11 cellular contexts compared by ENCODE assay signal in genomic region chr22:36337365-36338130, GRCh38. TPM values are rescaled to one million over a fixed set of nuclear protein-coding genes. Genes with fewer than 3 reads are reported as not detected.
DNase-seq lines count a peak whose midpoint lies in the region; ATAC-seq and TF ChIP-seq lines count a peak whose summit lies in the region.
"Had no signal": no experiment of that assay in that cellular context is flagged by ENCODE, and none has a peak within 500 bp of the region (broad histone marks: within the 10 kb centered on the region; RNA-seq: fewer than 3 reads in every experiment).

No MANE protein-coding gene starts in this region.

- H3K4me1 Mint-ChIP-seq in CD4-positive, alpha-beta T cell (ENCODE audit: low read depth) = peaks cover 91% of the 10 kb centered on the region
- peaks cover 46% of the 10 kb centered on the region for H3K4me1 Mint-ChIP-seq in endodermal cell
- H3K4me1 Mint-ChIP-seq in progenitor cell of endocrine pancreas (ENCODE audit: low read depth) = peaks cover 29% of the 10 kb centered on the region

- WGBS in endodermal cell (ENCODE audit: insufficient coverage in 1 of 2, insufficient read length in 1 of 2), 2 experiments = 84 to 93% methylated on average over 7 to 8 of the region's 8 CpGs

- H3K36me3 ChIP-seq in Peyer's patch (peaks cover 0 to 90% (median 0%) of the 10 kb centered on the region in 3 donors), endodermal cell (ENCODE audit: control insufficient read depth, insufficient read depth, low read length) (peaks cover 97% of the 10 kb centered on the region)

- H3K4me1 ChIP-seq in Peyer's patch (peaks cover 2 to 84% (median 25%) of the 10 kb centered on the region in 4 donors), endodermal cell (ENCODE audit: control insufficient read depth, insufficient read depth, low read length) (peaks cover 30% of the 10 kb centered on the region)

- CTCF ChIA-PET in CD4-positive, alpha-beta T cell (lab: Charles Lee) = interaction anchor here (0.8 to 1.8 kb wide), 8 partner anchors 9 to 149 kb away, joined by 3 to 7 read pairs (median 4); no protein-coding TSS in a partner anchor

- no peaks in the 10 kb centered on the region for H3K27me3 Mint-ChIP-seq in CD4-positive, alpha-beta T cell
- H3K27me3 Mint-ChIP-seq in endodermal cell (ENCODE audit: insufficient read depth) = no peaks in the 10 kb centered on the region
- no peaks in the 10 kb centered on the region for H3K27me3 Mint-ChIP-seq in progenitor cell of endocrine pancreas

- intact Hi-C loops in CD4-positive, alpha-beta T cell (cut with DNase I, micrococcal nuclease) = loop anchor here (1.0 to 5.0 kb wide), 3 partner anchors 35 to 48 kb away; no protein-coding TSS in a partner anchor

- H3K9me3 Mint-ChIP-seq in CD4-positive, alpha-beta T cell = no peaks in the 10 kb centered on the region
- no peaks in the 10 kb centered on the region for H3K9me3 Mint-ChIP-seq in endodermal cell
- H3K9me3 Mint-ChIP-seq in progenitor cell of endocrine pancreas (ENCODE audit: low read depth) = no peaks in the 10 kb centered on the region

- no peak for ATAC-seq in CD4-positive, alpha-beta T cell (ENCODE audit: poor library complexity)

- no peak for TF ChIP-seq CTCF in CD4-positive, alpha-beta T cell (IDR thresholded peaks at IDR 0.05)
- TF ChIP-seq CTCF in Peyer's patch (IDR thresholded peaks at IDR 0.05) (no peak), endodermal cell (conservative IDR thresholded peaks at IDR 0.05) (no peak), progenitor cell of endocrine pancreas (IDR thresholded peaks at IDR 0.05; ENCODE audit: unreplicated experiment) (no peak)

- TF ChIP-seq POLR2A in Peyer's patch (IDR thresholded peaks at IDR 0.05) (no peak), erythroblast (IDR thresholded peaks at IDR 0.05; ENCODE audit: low read length) (no peak)

- H3K27me3 ChIP-seq in CD4-positive, alpha-beta T cell (ENCODE audit: control insufficient read depth, insufficient read depth, low read length) = no peaks in the 10 kb centered on the region
- H3K27me3 ChIP-seq in Peyer's patch (no peaks in the 10 kb centered on the region), endodermal cell (ENCODE audit: control insufficient read depth, insufficient read depth, low read length, poor library complexity, severe bottlenecking) (no peaks in the 10 kb centered on the region)
- H3K27me3 ChIP-seq: SJCRH30 had no signal

- peak overlapping the region; percentile 93 for H3K27ac Mint-ChIP-seq in CD4-positive, alpha-beta T cell
- H3K27ac Mint-ChIP-seq in endodermal cell (peak overlapping the region; percentile 92), progenitor cell of endocrine pancreas (peak overlapping the region; percentile 47)

- H3K4me3 ChIP-seq in Peyer's patch (no peak overlapping the region), endodermal cell (ENCODE audit: low read length) (no peak overlapping the region)
- H3K4me3 ChIP-seq: SJCRH30 had no signal

- H3K9me3 ChIP-seq in CD4-positive, alpha-beta T cell (ENCODE audit: control insufficient read depth, low read length) = no peaks in the 10 kb centered on the region
- H3K9me3 ChIP-seq in Peyer's patch = no peaks in the 10 kb centered on the region
- no peaks in the 10 kb centered on the region for H3K9me3 ChIP-seq in endodermal cell (ENCODE audit: control insufficient read depth, low read length)
- H3K9me3 ChIP-seq: SJCRH30 had no signal

- peaks cover 96% of the 10 kb centered on the region for H3K36me3 Mint-ChIP-seq in CD4-positive, alpha-beta T cell (ENCODE audit: low read depth)
- H3K36me3 Mint-ChIP-seq in endodermal cell (ENCODE audit: low read depth) = peaks cover 78% of the 10 kb centered on the region
- H3K36me3 Mint-ChIP-seq in progenitor cell of endocrine pancreas (ENCODE audit: insufficient read depth) = peaks cover 33% of the 10 kb centered on the region

- no peak for DNase-seq in CD4-positive, alpha-beta T cell
- DNase-seq in Peyer's patch (no peak), endodermal cell (no peak), progenitor cell of endocrine pancreas (ENCODE audit: low spot score, unreplicated experiment) (no peak), erythroblast (lab: John Stamatoyannopoulos, UW) (no peak), glomerular visceral epithelial cell (ENCODE audit: extremely low spot score) (no peak), cortex of kidney (lab: John Stamatoyannopoulos, UW) (no peak), inferior parietal cortex (ENCODE audit: extremely low spot score) (no peak)
- DNase-seq: H7, KG1, SJCRH30 had no signal

- H3K27ac ChIP-seq in CD4-positive, alpha-beta T cell (ENCODE audit: low read depth, low read length) = peak overlapping the region; percentile 92
- H3K27ac ChIP-seq in Peyer's patch (peak overlapping the region; percentile 30 to 95 (median 88)), endodermal cell (ENCODE audit: low read depth, low read length) (no peak overlapping the region)
- H3K27ac ChIP-seq: SJCRH30 had no signal

- POLR2A ChIA-PET in CD4-positive, alpha-beta T cell (lab: Charles Lee) = interaction anchor here (0.6 to 49.5 kb wide), 7 partner anchors 9 to 439 kb away, joined by 3 to 1847 read pairs (median 4); partner anchors contain the start of gene MYH9

- no peak overlapping the region for H3K9ac ChIP-seq in endodermal cell (ENCODE audit: extremely low read depth, low read length, poor library complexity, severe bottlenecking)

- peak overlapping the region; percentile 68 for H3K4me3 Mint-ChIP-seq in CD4-positive, alpha-beta T cell
- H3K4me3 Mint-ChIP-seq in endodermal cell = no peak overlapping the region
- H3K4me3 Mint-ChIP-seq in progenitor cell of endocrine pancreas (ENCODE audit: low read depth) = no peak overlapping the region

RNA-seq across cellular contexts. Expression of gene MYH9, which starts 50.2 kb away (rescaled TPM):
- 100 to 1,000 TPM; 901 to 925 TPM for total RNA-seq in CD4-positive, alpha-beta T cell
- total RNA-seq in Peyer's patch (100 to 1,000 TPM; 337 to 553 (median 433) TPM), endodermal cell (100 to 1,000 TPM; 270 to 288 TPM), progenitor cell of endocrine pancreas (299 and 306 TPM in 2 replicates)
- polyA plus RNA-seq in endodermal cell (2013, experiment 1 of 2) = 131 TPM
- polyA plus RNA-seq in endodermal cell (2013, experiment 2 of 2) = 136 TPM
